1 cellular context compared by ENCODE assay signal in the genomic region with DNA sequence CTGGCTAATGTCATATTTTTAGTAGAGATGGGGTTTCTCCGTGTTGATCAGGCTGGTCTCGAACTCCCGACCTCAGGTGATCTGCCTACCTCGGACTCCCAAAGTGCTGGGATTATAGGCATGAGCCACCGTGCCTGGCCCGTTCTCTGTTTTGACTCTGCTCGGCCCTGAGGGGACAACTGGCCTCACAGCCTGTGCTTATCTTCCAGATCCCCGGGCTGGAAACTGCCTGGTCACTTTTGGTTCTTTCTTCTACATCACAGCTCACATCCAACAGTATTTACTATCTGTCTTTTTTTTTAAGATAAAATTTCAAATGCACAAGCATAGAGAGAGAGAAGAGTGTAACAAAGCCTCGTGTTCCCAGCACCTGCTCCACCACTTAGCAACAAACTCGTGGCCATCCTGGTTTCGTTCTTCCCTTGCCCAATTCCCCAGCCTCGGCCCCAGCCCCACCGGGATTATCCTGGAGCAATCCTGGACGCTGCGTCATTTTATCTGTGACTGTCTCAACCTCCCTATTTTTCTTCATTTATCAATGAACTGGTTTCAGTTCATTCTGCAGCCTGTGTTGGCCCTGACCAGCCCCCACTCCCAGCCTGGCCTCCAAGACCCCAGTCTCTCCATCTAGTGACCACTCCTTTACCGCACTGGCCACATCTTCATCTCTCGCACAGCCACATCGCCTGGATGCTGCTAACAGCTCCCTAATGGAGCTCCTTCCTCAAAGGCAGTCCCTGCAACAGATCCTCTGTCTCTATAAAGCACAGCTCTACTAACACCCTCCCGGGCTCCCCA.
TF ChIP-seq lines count a peak whose summit lies in the region.

No MANE protein-coding gene starts in this region.

TF ChIP-seq in IMR-90, 13 proteins besides CTCF, POLR2A, EP300 and RAD21:
- TF ChIP-seq MAFK (IDR thresholded peaks at IDR 0.05; ENCODE audit: low read depth, low read length) (no peak), RFX5 (IDR thresholded peaks at IDR 0.05; ENCODE audit: low read depth, low read length) (no peak), CHD1 (IDR thresholded peaks at IDR 0.05; ENCODE audit: low read depth, low read length) (no peak)
